8 cellular contexts compared by ENCODE assay signal in the genomic region with DNA sequence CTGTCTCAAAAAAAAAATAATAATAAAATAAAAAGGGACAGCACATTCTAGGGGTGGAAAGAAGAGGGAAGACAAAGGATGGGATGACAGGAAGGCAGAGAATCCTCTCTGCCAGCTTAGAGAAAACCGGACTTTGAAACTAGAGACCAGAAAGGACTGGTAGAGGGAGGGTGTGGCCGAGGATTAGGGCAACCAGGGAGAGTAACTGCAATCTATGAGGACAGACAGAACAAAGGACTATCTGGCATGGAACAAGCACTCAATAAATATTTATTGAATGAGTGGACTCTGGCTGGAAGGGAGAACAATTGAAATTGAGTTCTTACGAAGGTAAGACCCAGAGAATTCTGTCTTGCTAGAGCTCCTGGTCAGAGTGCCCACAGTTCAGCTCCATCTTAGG. TPM values are rescaled to one million over a fixed set of nuclear protein-coding genes. Genes with fewer than 3 reads are reported as not detected.
DNase-seq lines count a peak whose midpoint lies in the region; ATAC-seq and TF ChIP-seq lines count a peak whose summit lies in the region.

No MANE protein-coding gene starts in this region.

- H3K4me1 Mint-ChIP-seq in activated CD4-positive, alpha-beta T cell treated with anti-CD3 and anti-CD28 coated beads, Interleukin-2, amount 10 ng/mL, durations not matched to agents 7 days and 5 days: peaks cover 64% of the 10 kb centered on the region
- peaks cover 52% of the 10 kb centered on the region for H3K4me1 Mint-ChIP-seq in activated T-helper 2 cell treated with anti-CD3 and anti-CD28 coated beads, Interferon-gamma antibody, Interleukin-2, Interleukin-4, amounts not matched to agents 10 μg/mL and 5 μg/mL and 100 μg/mL, durations not matched to agents 14 hours and 24 hours and 36 hours (ENCODE audit: low read depth)

- intact Hi-C loops in activated T-helper 2 cell treated with anti-CD3 and anti-CD28 coated beads, Interferon-gamma antibody, Interleukin-2, Interleukin-4, amounts not matched to agents 10 μg/mL and 5 μg/mL and 100 μg/mL, durations not matched to agents 14 hours and 24 hours and 36 hours (cut with micrococcal nuclease): loop anchor here (5.0 kb wide), 1 partner anchor 81 kb away; a partner anchor contains a TSS

- H3K4me3 ChIP-seq in kidney epithelial cell (ENCODE audit: low read depth, low read length) (peak overlapping the region; percentile 83), subcutaneous abdominal adipose tissue (ENCODE audit: low read depth in 1 of 5, low read length in 5 of 5) (peak overlapping the region; percentile 75 to 95 (median 89))

- H3K27ac Mint-ChIP-seq in activated CD4-positive, alpha-beta T cell treated with anti-CD3 and anti-CD28 coated beads, Interleukin-2, amount 10 ng/mL, durations not matched to agents 7 days and 5 days: no peak overlapping the region
- no peak overlapping the region for H3K27ac Mint-ChIP-seq in activated T-helper 2 cell treated with anti-CD3 and anti-CD28 coated beads, Interferon-gamma antibody, Interleukin-2, Interleukin-4, amounts not matched to agents 10 μg/mL and 5 μg/mL and 100 μg/mL, durations not matched to agents 14 hours and 24 hours and 36 hours

- H3K9me3 Mint-ChIP-seq in activated CD4-positive, alpha-beta T cell treated with anti-CD3 and anti-CD28 coated beads, Interleukin-2, amount 10 ng/mL, durations not matched to agents 7 days and 5 days: no peaks in the 10 kb centered on the region
- H3K9me3 Mint-ChIP-seq in activated T-helper 2 cell treated with anti-CD3 and anti-CD28 coated beads, Interferon-gamma antibody, Interleukin-2, Interleukin-4, amounts not matched to agents 10 μg/mL and 5 μg/mL and 100 μg/mL, durations not matched to agents 14 hours and 24 hours and 36 hours: no peaks in the 10 kb centered on the region

- H3K36me3 ChIP-seq in kidney epithelial cell (ENCODE audit: control insufficient read depth, insufficient read depth, low read length) (no peaks in the 10 kb centered on the region), subcutaneous abdominal adipose tissue (ENCODE audit: control insufficient read depth in 5 of 5, insufficient read depth in 5 of 5, low read length in 5 of 5) (peaks cover 15 to 45% (median 42%) of the 10 kb centered on the region in 5 donors)

- CTCF ChIA-PET in activated CD4-positive, alpha-beta T cell treated with anti-CD3 and anti-CD28 coated beads, Interleukin-2, amount 10 ng/mL, durations not matched to agents 7 days and 5 days (lab: Charles Lee): interaction anchor here (1.2 to 11.3 kb wide), 3 partner anchors 9 to 15 kb away, joined by 3 to 112 read pairs (median 38); a partner anchor contains a TSS

- TF ChIP-seq CTCF in kidney epithelial cell (IDR thresholded peaks at IDR 0.05; ENCODE audit: insufficient read depth, low read length, poor library complexity, severe bottlenecking): no peak

- peak overlapping the region; percentile 25 for H3K27ac ChIP-seq in subcutaneous abdominal adipose tissue (ENCODE audit: low read depth, low read length)

- no peaks in the 10 kb centered on the region for H3K9me3 ChIP-seq in subcutaneous abdominal adipose tissue (ENCODE audit: control insufficient read depth in 5 of 5, low read length in 5 of 5)

- POLR2A ChIA-PET in activated CD4-positive, alpha-beta T cell treated with anti-CD3 and anti-CD28 coated beads, Interleukin-2, amount 10 ng/mL, durations not matched to agents 7 days and 5 days (lab: Charles Lee): no interaction called here

- H3K4me3 Mint-ChIP-seq in activated CD4-positive, alpha-beta T cell treated with anti-CD3 and anti-CD28 coated beads, Interleukin-2, amount 10 ng/mL, durations not matched to agents 7 days and 5 days: peak overlapping the region; percentile 22
- H3K4me3 Mint-ChIP-seq in activated T-helper 2 cell treated with anti-CD3 and anti-CD28 coated beads, Interferon-gamma antibody, Interleukin-2, Interleukin-4, amounts not matched to agents 10 μg/mL and 5 μg/mL and 100 μg/mL, durations not matched to agents 14 hours and 24 hours and 36 hours (ENCODE audit: low read depth): peak overlapping the region; percentile 35

- peaks cover 23% of the 10 kb centered on the region for H3K36me3 Mint-ChIP-seq in activated CD4-positive, alpha-beta T cell treated with anti-CD3 and anti-CD28 coated beads, Interleukin-2, amount 10 ng/mL, durations not matched to agents 7 days and 5 days (ENCODE audit: low read depth)
- H3K36me3 Mint-ChIP-seq in activated T-helper 2 cell treated with anti-CD3 and anti-CD28 coated beads, Interferon-gamma antibody, Interleukin-2, Interleukin-4, amounts not matched to agents 10 μg/mL and 5 μg/mL and 100 μg/mL, durations not matched to agents 14 hours and 24 hours and 36 hours (ENCODE audit: low read depth): peaks cover 47% of the 10 kb centered on the region

- H3K4me1 ChIP-seq in subcutaneous abdominal adipose tissue (ENCODE audit: control insufficient read depth in 5 of 5, insufficient read depth in 5 of 5, low read length in 5 of 5): peaks cover 16 to 52% (median 49%) of the 10 kb centered on the region in 5 donors

- peak overlapping the region in 3 of 5 donors; percentile 86 to 97 (median 96) for H3K9ac ChIP-seq in subcutaneous abdominal adipose tissue (ENCODE audit: low read length in 5 of 5)

- ATAC-seq in activated CD4-positive, CD25-positive, alpha-beta regulatory T cell treated with anti-CD3 and anti-CD28 coated beads, Interleukin-2, amount 50 U/mL, for 24 hours: no peak

- H3K27me3 ChIP-seq in kidney epithelial cell (ENCODE audit: control insufficient read depth, insufficient read depth, low read length) (no peaks in the 10 kb centered on the region), subcutaneous abdominal adipose tissue (ENCODE audit: control insufficient read depth in 5 of 5, insufficient read depth in 4 of 5, low read length in 5 of 5) (no peaks in the 10 kb centered on the region)

- no peaks in the 10 kb centered on the region for H3K27me3 Mint-ChIP-seq in activated CD4-positive, alpha-beta T cell treated with anti-CD3 and anti-CD28 coated beads, Interleukin-2, amount 10 ng/mL, durations not matched to agents 7 days and 5 days
- H3K27me3 Mint-ChIP-seq in activated T-helper 2 cell treated with anti-CD3 and anti-CD28 coated beads, Interferon-gamma antibody, Interleukin-2, Interleukin-4, amounts not matched to agents 10 μg/mL and 5 μg/mL and 100 μg/mL, durations not matched to agents 14 hours and 24 hours and 36 hours (ENCODE audit: low read depth): no peaks in the 10 kb centered on the region

- no peak for DNase-seq in activated CD4-positive, alpha-beta T cell treated with anti-CD3 and anti-CD28 coated beads, Interleukin-2, amount 10 ng/mL, durations not matched to agents 7 days and 5 days
- DNase-seq in activated CD4-positive, alpha-beta T cell treated with anti-CD3 and anti-CD28 coated beads, Interleukin-2, amount 50 U/mL, for 4 hours: no peak
- no peak for DNase-seq in activated T-helper 2 cell treated with anti-CD3 and anti-CD28 coated beads, Interferon-gamma antibody, Interleukin-2, Interleukin-4, amounts not matched to agents 10 μg/mL and 5 μg/mL and 100 μg/mL, durations not matched to agents 14 hours and 24 hours and 36 hours (ENCODE audit: low spot score)
- DNase-seq in kidney epithelial cell (ENCODE audit: low read depth) (no peak), KG1 (lab: John Stamatoyannopoulos, UW) (no peak), SW480 (ENCODE audit: low spot score) (no peak)

RNA-seq across cellular contexts. Expression of a gene that starts 2.4 kb away (rescaled TPM):
- 10 to 100 TPM; 42.8 to 44.1 TPM for total RNA-seq in activated CD4-positive, alpha-beta T cell treated with anti-CD3 and anti-CD28 coated beads, Interleukin-2, amount 10 ng/mL, durations not matched to agents 7 days and 5 days
- 54.0 and 57.0 TPM in 2 replicates for total RNA-seq in activated T-helper 2 cell treated with anti-CD3 and anti-CD28 coated beads, Interferon-gamma antibody, Interleukin-2, Interleukin-4, amounts not matched to agents 10 μg/mL and 5 μg/mL and 100 μg/mL, durations not matched to agents 14 hours and 24 hours and 36 hours
- total RNA-seq in kidney epithelial cell: 53.7 and 57.0 TPM in 2 replicates

RNA-seq across cellular contexts. Expression of a gene that starts 2.5 kb away (rescaled TPM):
- total RNA-seq in activated CD4-positive, alpha-beta T cell treated with anti-CD3 and anti-CD28 coated beads, Interleukin-2, amount 10 ng/mL, durations not matched to agents 7 days and 5 days: 10 to 100 TPM; 24.7 to 28.4 TPM
- total RNA-seq in activated T-helper 2 cell treated with anti-CD3 and anti-CD28 coated beads, Interferon-gamma antibody, Interleukin-2, Interleukin-4, amounts not matched to agents 10 μg/mL and 5 μg/mL and 100 μg/mL, durations not matched to agents 14 hours and 24 hours and 36 hours: 17.0 and 17.1 TPM in 2 replicates
- total RNA-seq in kidney epithelial cell: 21.5 and 24.4 TPM in 2 replicates

RNA-seq across cellular contexts. Expression of a gene that starts 7.5 kb away (rescaled TPM):
- total RNA-seq in activated CD4-positive, alpha-beta T cell treated with anti-CD3 and anti-CD28 coated beads, Interleukin-2, amount 10 ng/mL, durations not matched to agents 7 days and 5 days: not detected
- 0.37 and 0.41 TPM in 2 replicates for total RNA-seq in activated T-helper 2 cell treated with anti-CD3 and anti-CD28 coated beads, Interferon-gamma antibody, Interleukin-2, Interleukin-4, amounts not matched to agents 10 μg/mL and 5 μg/mL and 100 μg/mL, durations not matched to agents 14 hours and 24 hours and 36 hours
- not detected in 2 replicates for total RNA-seq in kidney epithelial cell

RNA-seq across cellular contexts. Expression of a gene that starts 14.1 kb away (rescaled TPM):
- total RNA-seq in activated CD4-positive, alpha-beta T cell treated with anti-CD3 and anti-CD28 coated beads, Interleukin-2, amount 10 ng/mL, durations not matched to agents 7 days and 5 days: 10 to 100 TPM; 18.1 to 18.3 TPM
- total RNA-seq in activated T-helper 2 cell treated with anti-CD3 and anti-CD28 coated beads, Interferon-gamma antibody, Interleukin-2, Interleukin-4, amounts not matched to agents 10 μg/mL and 5 μg/mL and 100 μg/mL, durations not matched to agents 14 hours and 24 hours and 36 hours: 34.3 and 34.5 TPM in 2 replicates
- total RNA-seq in kidney epithelial cell: 73.9 and 87.5 TPM in 2 replicates

RNA-seq across cellular contexts. Expression of a gene that starts 14.6 kb away (rescaled TPM):
- total RNA-seq in activated CD4-positive, alpha-beta T cell treated with anti-CD3 and anti-CD28 coated beads, Interleukin-2, amount 10 ng/mL, durations not matched to agents 7 days and 5 days: 100 to 1,000 TPM; 362 to 422 TPM
- 253 and 267 TPM in 2 replicates for total RNA-seq in activated T-helper 2 cell treated with anti-CD3 and anti-CD28 coated beads, Interferon-gamma antibody, Interleukin-2, Interleukin-4, amounts not matched to agents 10 μg/mL and 5 μg/mL and 100 μg/mL, durations not matched to agents 14 hours and 24 hours and 36 hours
- total RNA-seq in kidney epithelial cell: 245 and 268 TPM in 2 replicates
